ENCODE assay signal across 15 cellular contexts in the genomic region with DNA sequence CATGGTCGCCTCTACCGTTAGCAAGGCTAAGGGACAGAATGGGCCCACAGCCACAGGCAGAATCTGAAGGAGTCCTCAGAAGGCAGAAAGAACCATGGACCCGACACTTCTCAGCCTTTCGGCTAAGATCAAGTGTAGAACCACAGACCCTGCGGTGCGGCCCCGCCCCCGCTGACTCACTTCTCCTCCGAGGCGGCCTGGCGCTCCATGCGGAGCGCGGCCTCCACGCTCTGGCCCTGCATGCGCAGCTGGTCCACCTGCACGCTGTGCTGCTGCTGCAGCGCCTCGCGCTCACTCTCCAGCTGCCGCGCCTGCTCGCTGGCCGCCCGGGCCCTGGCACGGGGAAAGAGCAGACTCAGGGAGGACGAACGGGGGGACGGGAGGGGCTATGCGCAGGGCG. TPM values are rescaled to one million over a fixed set of nuclear protein-coding genes. Genes with fewer than 3 reads are reported as not detected.
"Had no signal": no experiment of that assay in that cellular context is flagged by ENCODE, and none has a peak within 500 bp of the region (broad histone marks: within the 10 kb centered on the region; RNA-seq: fewer than 3 reads in every experiment).

No MANE protein-coding gene starts in this region.

RNA-seq across cellular contexts. Expression of gene CTAG2, which starts 9.7 kb away (rescaled TPM):
- total RNA-seq: activated B cell treated with CpG ODN at 0.5 μM for 24 hours; activated CD4-positive, alpha-beta memory T cell treated with anti-CD3 and anti-CD28 coated beads for 36 hours; activated CD4-positive, alpha-beta memory T cell treated with anti-CD3 and anti-CD28 coated beads, Interleukin-2, amount 10 ng/mL, durations not matched to agents 7 days and 5 days; activated CD4-positive, alpha-beta T cell treated with anti-CD3 and anti-CD28 coated beads for 36 hours; activated CD4-positive, alpha-beta T cell treated with anti-CD3 and anti-CD28 coated beads, Interleukin-2, amount 10 ng/mL, durations not matched to agents 24 days and 14 days; activated CD4-positive, alpha-beta T cell treated with anti-CD3 and anti-CD28 coated beads, Interleukin-2, amount 10 ng/mL, durations not matched to agents 7 days and 5 days; activated CD8-positive, alpha-beta T cell treated with anti-CD3 and anti-CD28 coated beads for 36 hours; activated CD8-positive, alpha-beta T cell treated with anti-CD3 and anti-CD28 coated beads, Interleukin-2, amount 10 ng/mL, durations not matched to agents 7 days and 5 days; T-helper 1 cell treated with Interleukin-12 subunit alpha and Interleukin-12 subunit beta and Interleukin-4 antibody, amounts not matched to agents 30 ng/mL and 1 ng/mL, for 36 hours; T-helper 17 cell; T-helper 2 cell treated with Interferon-gamma antibody and Interleukin-4, amounts not matched to agents 100 ng/mL and 5 ng/mL, for 36 hours; WTC11 had no signal

RNA-seq across cellular contexts. Expression of gene CTAG1B, which starts 24.6 kb away (rescaled TPM):
- total RNA-seq: activated B cell treated with CpG ODN at 0.5 μM for 24 hours; activated CD4-positive, alpha-beta memory T cell treated with anti-CD3 and anti-CD28 coated beads for 36 hours; activated CD4-positive, alpha-beta memory T cell treated with anti-CD3 and anti-CD28 coated beads, Interleukin-2, amount 10 ng/mL, durations not matched to agents 7 days and 5 days; activated CD4-positive, alpha-beta T cell treated with anti-CD3 and anti-CD28 coated beads for 36 hours; activated CD4-positive, alpha-beta T cell treated with anti-CD3 and anti-CD28 coated beads, Interleukin-2, amount 10 ng/mL, durations not matched to agents 24 days and 14 days; activated CD4-positive, alpha-beta T cell treated with anti-CD3 and anti-CD28 coated beads, Interleukin-2, amount 10 ng/mL, durations not matched to agents 7 days and 5 days; activated CD8-positive, alpha-beta memory T cell treated with anti-CD3 and anti-CD28 coated beads for 36 hours; activated CD8-positive, alpha-beta memory T cell treated with anti-CD3 and anti-CD28 coated beads, Interleukin-2, amount 10 ng/mL, durations not matched to agents 7 days and 5 days; activated CD8-positive, alpha-beta T cell treated with anti-CD3 and anti-CD28 coated beads for 36 hours; activated CD8-positive, alpha-beta T cell treated with anti-CD3 and anti-CD28 coated beads, Interleukin-2, amount 10 ng/mL, durations not matched to agents 7 days and 5 days; T-cell; T-helper 1 cell treated with Interleukin-12 subunit alpha and Interleukin-12 subunit beta and Interleukin-4 antibody, amounts not matched to agents 30 ng/mL and 1 ng/mL, for 36 hours; T-helper 17 cell; T-helper 2 cell treated with Interferon-gamma antibody and Interleukin-4, amounts not matched to agents 100 ng/mL and 5 ng/mL, for 36 hours; WTC11 had no signal

RNA-seq across cellular contexts. Expression of gene CTAG1A, which starts 58.8 kb away (rescaled TPM):
- total RNA-seq: activated B cell treated with CpG ODN at 0.5 μM for 24 hours; activated CD4-positive, alpha-beta memory T cell treated with anti-CD3 and anti-CD28 coated beads for 36 hours; activated CD4-positive, alpha-beta memory T cell treated with anti-CD3 and anti-CD28 coated beads, Interleukin-2, amount 10 ng/mL, durations not matched to agents 7 days and 5 days; activated CD4-positive, alpha-beta T cell treated with anti-CD3 and anti-CD28 coated beads for 36 hours; activated CD4-positive, alpha-beta T cell treated with anti-CD3 and anti-CD28 coated beads, Interleukin-2, amount 10 ng/mL, durations not matched to agents 24 days and 14 days; activated CD4-positive, alpha-beta T cell treated with anti-CD3 and anti-CD28 coated beads, Interleukin-2, amount 10 ng/mL, durations not matched to agents 7 days and 5 days; activated CD8-positive, alpha-beta memory T cell treated with anti-CD3 and anti-CD28 coated beads for 36 hours; activated CD8-positive, alpha-beta memory T cell treated with anti-CD3 and anti-CD28 coated beads, Interleukin-2, amount 10 ng/mL, durations not matched to agents 7 days and 5 days; activated CD8-positive, alpha-beta T cell treated with anti-CD3 and anti-CD28 coated beads for 36 hours; activated CD8-positive, alpha-beta T cell treated with anti-CD3 and anti-CD28 coated beads, Interleukin-2, amount 10 ng/mL, durations not matched to agents 7 days and 5 days; T-cell; T-helper 1 cell treated with Interleukin-12 subunit alpha and Interleukin-12 subunit beta and Interleukin-4 antibody, amounts not matched to agents 30 ng/mL and 1 ng/mL, for 36 hours; T-helper 17 cell; T-helper 2 cell treated with Interferon-gamma antibody and Interleukin-4, amounts not matched to agents 100 ng/mL and 5 ng/mL, for 36 hours; WTC11 had no signal
